In the genomic region with DNA sequence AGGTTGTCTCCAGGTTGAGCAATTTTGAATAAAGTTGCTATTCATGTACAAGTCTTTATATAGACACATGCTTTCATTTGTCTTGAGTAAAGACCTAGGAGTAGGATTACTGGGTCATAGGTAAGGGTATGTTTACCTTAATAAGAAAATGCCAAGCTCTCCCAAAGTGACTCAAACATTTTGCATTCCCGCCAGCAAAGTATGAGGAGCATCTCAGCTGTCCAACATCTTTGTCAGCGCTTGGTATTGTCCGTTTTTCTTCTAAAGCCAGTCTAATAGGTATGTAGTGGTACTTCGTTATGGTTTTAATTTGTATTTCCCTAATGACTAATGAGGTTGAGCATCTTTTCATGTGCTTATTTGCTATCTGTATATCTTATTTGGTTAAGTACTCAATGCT, we compare ENCODE assay signal across 25 cellular contexts.
DNase-seq lines count a peak whose midpoint lies in the region; ATAC-seq and TF ChIP-seq lines count a peak whose summit lies in the region.
"Had no signal": no experiment of that assay in that cellular context is flagged by ENCODE, and none has a peak within 500 bp of the region (broad histone marks: within the 10 kb centered on the region; RNA-seq: fewer than 3 reads in every experiment).

No MANE protein-coding gene starts in this region.

- no peak overlapping the region for H3K4me2 ChIP-seq in IMR-90 (ENCODE audit: low read depth, low read length)

- H3K27ac ChIP-seq in breast epithelium (no peak overlapping the region), IMR-90 (ENCODE audit: insufficient read depth, low read length) (no peak overlapping the region)
- H3K27ac ChIP-seq: RWPE1 had no signal

- no peak overlapping the region for H2BK5ac ChIP-seq in IMR-90 (ENCODE audit: low read depth, low read length, poor library complexity, severe bottlenecking)

- peaks cover 12% of the 10 kb centered on the region; the same call in 1 of the 2 replicates for H4K20me1 ChIP-seq in IMR-90 (ENCODE audit: insufficient read depth, low read length)

- H3K27me3 Mint-ChIP-seq in MCF 10A (ENCODE audit: insufficient read depth, unreplicated experiment) (no peaks in the 10 kb centered on the region), activated B cell treated with CpG ODN at 0.5 μM for 24 hours (no peaks in the 10 kb centered on the region)

- H2BK20ac ChIP-seq in IMR-90 (ENCODE audit: low read depth, low read length): no peak overlapping the region

- no peak overlapping the region for H4K5ac ChIP-seq in IMR-90 (ENCODE audit: low read depth, low read length)

- H2AFZ ChIP-seq in IMR-90 (replicated peaks; ENCODE audit: low read length, poor library complexity): no peak overlapping the region

- H3K36me3 Mint-ChIP-seq in MCF 10A (ENCODE audit: insufficient read depth, unreplicated experiment) (peaks cover 2% of the 10 kb centered on the region), activated B cell treated with CpG ODN at 0.5 μM for 24 hours (ENCODE audit: low read depth) (peaks cover 7% of the 10 kb centered on the region)
- no peaks in the 10 kb centered on the region for H3K36me3 Mint-ChIP-seq in stimulated activated effector memory CD8-positive, alpha-beta T cell treated with anti-CD3 and anti-CD28 coated beads, Interleukin-12 subunit alpha, Interleukin-12 subunit beta, amount 100 ng/mL, for 72 hours

- no peak overlapping the region for H2BK120ac ChIP-seq in IMR-90 (ENCODE audit: low read depth, low read length)

- H3K14ac ChIP-seq in IMR-90 (replicated peaks; ENCODE audit: low read depth, low read length): no peak overlapping the region

- in situ Hi-C loops in IMR-90 (cut with MboI; ENCODE audit: low sequenced_read_pairs): no loop called here

- TF ChIP-seq POLR2A in breast epithelium (IDR thresholded peaks at IDR 0.05) (no peak), IMR-90 (IDR thresholded peaks at IDR 0.05; ENCODE audit: low read depth, low read length) (no peak)

- intact Hi-C loops in MCF 10A (cut with micrococcal nuclease): no loop called here
- intact Hi-C loops in breast epithelium (cut with DNase I; ENCODE audit: low total_unique reads): no loop called here
- intact Hi-C loops in IMR-90 (cut with micrococcal nuclease): loop anchor here (2.0 kb wide), 1 partner anchor 46 kb away; no protein-coding TSS in a partner anchor
- intact Hi-C loops in activated B cell treated with CpG ODN at 0.5 μM for 24 hours (cut with micrococcal nuclease): loop anchor here (2.0 to 10.0 kb wide), 3 partner anchors 26 to 200 kb away; a partner anchor contains a TSS

- ATAC-seq in IMR-90 (ENCODE audit: low read depth) (no peak), activated B cell treated with CpG ODN at 0.5 μM for 24 hours (ENCODE audit: low read depth) (no peak), HG02938 (IDR thresholded peaks at IDR 0.05; ENCODE audit: unreplicated experiment) (no peak), GM18519 (IDR thresholded peaks at IDR 0.05; ENCODE audit: low FRiP score, unreplicated experiment) (no peak)
- no peak for ATAC-seq in stimulated activated effector memory CD8-positive, alpha-beta T cell treated with anti-CD3 and anti-CD28 coated beads, Interleukin-12 subunit alpha, Interleukin-12 subunit beta, amount 100 ng/mL, for 72 hours
- ATAC-seq: HCT116, Panc1 had no signal

- BruUV-seq in MCF 10A (replicated peaks; lab: Mats Ljungman, UMichigan) (no TSS peak), IMR-90 (replicated peaks; lab: Mats Ljungman, UMichigan) (no TSS peak)

- H3K18ac ChIP-seq in IMR-90 (ENCODE audit: low read depth, low read length): no peak overlapping the region

- no peak overlapping the region for H4K91ac ChIP-seq in IMR-90 (ENCODE audit: insufficient read depth, low read depth, low read length)

- H3K36me3 ChIP-seq in breast epithelium (no peaks in the 10 kb centered on the region), IMR-90 (ENCODE audit: control insufficient read depth, insufficient read depth, low read length) (0 out of 2 replicates have a peak, but pooled peaks cover 1% of the 10 kb centered on the region)

- H4K8ac ChIP-seq in IMR-90 (ENCODE audit: low read depth in 2 of 2, low read length in 2 of 2): no peak overlapping the region

- POLR2A ChIA-PET in MCF 10A (lab: Yijun Ruan, JAX): interaction anchor here (1.4 kb wide), 1 partner anchor 12 kb away, joined by 3 read pairs; no protein-coding TSS in a partner anchor
- POLR2A ChIA-PET in IMR-90 (lab: Charles Lee; ENCODE audit: unreplicated experiment): no interaction called here
- POLR2A ChIA-PET in activated B cell treated with CpG ODN at 0.5 μM for 24 hours (lab: Charles Lee): no interaction called here

- TF ChIP-seq CTCF in MCF 10A (IDR thresholded peaks at IDR 0.05; ENCODE audit: unreplicated experiment): no peak
- TF ChIP-seq CTCF in breast epithelium (IDR thresholded peaks at IDR 0.05): no peak
- no peak for TF ChIP-seq CTCF in IMR-90 (conservative IDR thresholded peaks at IDR 0.05; ENCODE audit: low read depth, low read length)
- TF ChIP-seq CTCF in activated B cell treated with CpG ODN at 0.5 μM for 24 hours (IDR thresholded peaks at IDR 0.05): no peak

- H3K4me1 Mint-ChIP-seq in MCF 10A (ENCODE audit: insufficient read depth, unreplicated experiment) (peaks cover 18% of the 10 kb centered on the region), activated B cell treated with CpG ODN at 0.5 μM for 24 hours (peaks cover 48% of the 10 kb centered on the region)
- peaks cover 52% of the 10 kb centered on the region for H3K4me1 Mint-ChIP-seq in stimulated activated effector memory CD8-positive, alpha-beta T cell treated with anti-CD3 and anti-CD28 coated beads, Interleukin-12 subunit alpha, Interleukin-12 subunit beta, amount 100 ng/mL, for 72 hours

- WGBS in IMR-90 (ENCODE audit: extremely low coverage in 2 of 2, insufficient read length in 1 of 2), 2 experiments: no CpG with 5 or more reads among the region's 4 CpGs

- no peak overlapping the region for H2AK5ac ChIP-seq in IMR-90 (ENCODE audit: low read depth, low read length)

- CTCF ChIA-PET in MCF 10A (lab: Yijun Ruan, JAX): no interaction called here
- CTCF ChIA-PET in IMR-90 (lab: Yijun Ruan, JAX): no interaction called here
- CTCF ChIA-PET in activated B cell treated with CpG ODN at 0.5 μM for 24 hours (lab: Charles Lee): no interaction called here

- no peak overlapping the region for H3K56ac ChIP-seq in IMR-90 (ENCODE audit: extremely low read depth, insufficient read depth, low read length)

- dilution Hi-C loops in IMR-90 (cut with HindIII; ENCODE audit: low sequenced_read_pairs, unreplicated experiment): no loop called here

- H2AK9ac ChIP-seq in IMR-90 (replicated peaks; ENCODE audit: low read depth, low read length, poor library complexity): no peak overlapping the region

- H3K27me3 ChIP-seq in breast epithelium (no peaks in the 10 kb centered on the region), IMR-90 (ENCODE audit: control insufficient read depth, insufficient read depth, low read length) (no peaks in the 10 kb centered on the region)

- H3K4me3 ChIP-seq in breast epithelium (no peak overlapping the region), IMR-90 (ENCODE audit: insufficient read depth, low read depth, low read length) (no peak overlapping the region)

- no peak overlapping the region for H2BK15ac ChIP-seq in IMR-90 (ENCODE audit: low read depth, low read length)

- no peak overlapping the region for H3K23ac ChIP-seq in IMR-90 (ENCODE audit: low read depth, low read length)

- peaks cover 0 to 6% of the 10 kb centered on the region in 2 donors for H3K9me3 ChIP-seq in breast epithelium
- no peaks in the 10 kb centered on the region for H3K9me3 ChIP-seq in IMR-90 (ENCODE audit: control insufficient read depth, insufficient read depth, low read length)

- no peak overlapping the region for H3K27ac Mint-ChIP-seq in MCF 10A (ENCODE audit: low read depth, unreplicated experiment)
- peak overlapping the region; percentile 64 for H3K27ac Mint-ChIP-seq in activated B cell treated with CpG ODN at 0.5 μM for 24 hours
- H3K27ac Mint-ChIP-seq in stimulated activated effector memory CD8-positive, alpha-beta T cell treated with anti-CD3 and anti-CD28 coated beads, Interleukin-12 subunit alpha, Interleukin-12 subunit beta, amount 100 ng/mL, for 72 hours: peak overlapping the region; percentile 26

- no peak overlapping the region for H3K4me3 Mint-ChIP-seq in MCF 10A (ENCODE audit: unreplicated experiment)
- no peak overlapping the region for H3K4me3 Mint-ChIP-seq in activated B cell treated with CpG ODN at 0.5 μM for 24 hours
- H3K4me3 Mint-ChIP-seq in stimulated activated effector memory CD8-positive, alpha-beta T cell treated with anti-CD3 and anti-CD28 coated beads, Interleukin-12 subunit alpha, Interleukin-12 subunit beta, amount 100 ng/mL, for 72 hours: no peak overlapping the region

- H3K9me1 ChIP-seq in IMR-90 (ENCODE audit: insufficient read depth, low read length): 0 out of 2 replicates have a peak, but pooled peaks cover 3% of the 10 kb centered on the region

- no peak overlapping the region for H3K9ac ChIP-seq in IMR-90 (ENCODE audit: low read depth, low read length)

- DNase-seq in MCF 10A (ENCODE audit: unreplicated experiment): peak; percentile 24
- no peak for DNase-seq in breast epithelium (ENCODE audit: low spot score in 2 of 2)
- peak; percentile 8 for DNase-seq in IMR-90
- DNase-seq in activated B cell treated with CpG ODN at 0.5 μM for 24 hours: no peak
- no peak for DNase-seq in stimulated activated effector memory CD8-positive, alpha-beta T cell treated with anti-CD3 and anti-CD28 coated beads, Interleukin-12 subunit alpha, Interleukin-12 subunit beta, amount 100 ng/mL, for 72 hours (ENCODE audit: low spot score in 2 of 2)
- no peak for DNase-seq in NCI-H2107 treated with DMSO at 0.1 percent for 48 hours (lab: John Stamatoyannopoulos, UW; ENCODE audit: unreplicated experiment)
- DNase-seq: 8988T, ACHN, DMS153, DND-41, KBM-7, MM.1S, NCI-H1417 treated with DMSO at 0.1 percent for 48 hours, NCI-H1694 treated with DMSO at 0.1 percent for 48 hours, NCI-H2081, NCI-H2171, NCI-H226, NCI-H510A, NCI-H69, SHP77 had no signal

- peaks cover 29 to 56% of the 10 kb centered on the region in 2 experiments for H3K79me1 ChIP-seq in IMR-90 (ENCODE audit: low read depth in 1 of 2, low read length in 2 of 2)

- no peak overlapping the region for H3K4ac ChIP-seq in IMR-90 (ENCODE audit: low read depth, low read length)

- no peak for TF ChIP-seq RAD21 in IMR-90 (IDR thresholded peaks at IDR 0.05; ENCODE audit: low read length)

- H3K4me1 ChIP-seq in breast epithelium (no peaks in the 10 kb centered on the region), IMR-90 (ENCODE audit: control insufficient read depth, insufficient read depth, low read length) (peaks cover 5% of the 10 kb centered on the region)

- no peaks in the 10 kb centered on the region for H3K9me3 Mint-ChIP-seq in MCF 10A (ENCODE audit: unreplicated experiment)
- H3K9me3 Mint-ChIP-seq in activated B cell treated with CpG ODN at 0.5 μM for 24 hours: no peaks in the 10 kb centered on the region
- H3K9me3 Mint-ChIP-seq in stimulated activated effector memory CD8-positive, alpha-beta T cell treated with anti-CD3 and anti-CD28 coated beads, Interleukin-12 subunit alpha, Interleukin-12 subunit beta, amount 100 ng/mL, for 72 hours: peaks cover 2% of the 10 kb centered on the region

Comparison
In these comparisons a context has a peak if more than half of its experiments do, and no peak if none do; other contexts are left out.
1. DNase-seq: peak in MCF 10A (single experiment) and IMR-90 (single experiment); none in breast epithelium (0 of 2), activated B cell treated with CpG ODN at 0.5 μM for 24 hours (single experiment), stimulated activated effector memory CD8-positive, alpha-beta T cell treated with anti-CD3 and anti-CD28 coated beads, Interleukin-12 subunit alpha, Interleukin-12 subunit beta, amount 100 ng/mL, for 72 hours (0 of 2) and NCI-H2107 treated with DMSO at 0.1 percent for 48 hours (single experiment).
2. intact Hi-C loops: an anchor here in IMR-90 (2.0 kb wide) and activated B cell treated with CpG ODN at 0.5 μM for 24 hours (2.0 to 10.0 kb wide); none called in MCF 10A and breast epithelium.